In genomic region chr11:68337399-68337835, GRCh38 we compare ENCODE assay signal across 2 cellular contexts.
TF ChIP-seq lines count a peak whose summit lies in the region.

No MANE protein-coding gene starts in this region.

TF ChIP-seq in HCT116, 20 proteins besides CTCF, POLR2A, EP300 and RAD21 (continued from another document):
- TF ChIP-seq REST (IDR thresholded peaks at IDR 0.05; ENCODE audit: low read depth) (no peak), SRF (IDR thresholded peaks at IDR 0.05; ENCODE audit: low read depth) (no peak), ELF1 (IDR thresholded peaks at IDR 0.05; ENCODE audit: borderline replicate concordance, low read depth) (no peak), CBX3 (IDR thresholded peaks at IDR 0.05; ENCODE audit: low read depth) (no peak), FOSL1 (IDR thresholded peaks at IDR 0.05; ENCODE audit: low read depth) (no peak), EGR1 (IDR thresholded peaks at IDR 0.05; ENCODE audit: low read depth) (no peak), SP1 (IDR thresholded peaks at IDR 0.05; ENCODE audit: low read depth) (no peak), ZNF274 (IDR thresholded peaks at IDR 0.05; ENCODE audit: low read depth, low read length) (no peak), SIN3A (IDR thresholded peaks at IDR 0.05; ENCODE audit: low read depth) (no peak)
- TF ChIP-seq, protein P1, sequence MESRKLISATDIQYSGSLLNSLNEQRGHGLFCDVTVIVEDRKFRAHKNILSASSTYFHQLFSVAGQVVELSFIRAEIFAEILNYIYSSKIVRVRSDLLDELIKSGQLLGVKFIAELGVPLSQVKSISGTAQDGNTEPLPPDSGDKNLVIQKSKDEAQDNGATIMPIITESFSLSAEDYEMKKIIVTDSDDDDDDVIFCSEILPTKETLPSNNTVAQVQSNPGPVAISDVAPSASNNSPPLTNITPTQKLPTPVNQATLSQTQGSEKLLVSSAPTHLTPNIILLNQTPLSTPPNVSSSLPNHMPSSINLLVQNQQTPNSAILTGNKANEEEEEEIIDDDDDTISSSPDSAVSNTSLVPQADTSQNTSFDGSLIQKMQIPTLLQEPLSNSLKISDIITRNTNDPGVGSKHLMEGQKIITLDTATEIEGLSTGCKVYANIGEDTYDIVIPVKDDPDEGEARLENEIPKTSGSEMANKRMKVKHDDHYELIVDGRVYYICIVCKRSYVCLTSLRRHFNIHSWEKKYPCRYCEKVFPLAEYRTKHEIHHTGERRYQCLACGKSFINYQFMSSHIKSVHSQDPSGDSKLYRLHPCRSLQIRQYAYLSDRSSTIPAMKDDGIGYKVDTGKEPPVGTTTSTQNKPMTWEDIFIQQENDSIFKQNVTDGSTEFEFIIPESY (IDR thresholded peaks at IDR 0.05; ENCODE audit: extremely low read depth, insufficient replicate concordance, low read length) = no peak
- TF ChIP-seq, protein P2, sequence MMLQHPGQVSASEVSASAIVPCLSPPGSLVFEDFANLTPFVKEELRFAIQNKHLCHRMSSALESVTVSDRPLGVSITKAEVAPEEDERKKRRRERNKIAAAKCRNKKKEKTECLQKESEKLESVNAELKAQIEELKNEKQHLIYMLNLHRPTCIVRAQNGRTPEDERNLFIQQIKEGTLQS (IDR thresholded peaks at IDR 0.05) = no peak

TF ChIP-seq in WTC11, 78 proteins besides CTCF, POLR2A, EP300 and RAD21 (continued from another document):
- TF ChIP-seq MLX (CRISPR knock-in tag; IDR thresholded peaks at IDR 0.05) = no peak
- TF ChIP-seq, protein P3, sequence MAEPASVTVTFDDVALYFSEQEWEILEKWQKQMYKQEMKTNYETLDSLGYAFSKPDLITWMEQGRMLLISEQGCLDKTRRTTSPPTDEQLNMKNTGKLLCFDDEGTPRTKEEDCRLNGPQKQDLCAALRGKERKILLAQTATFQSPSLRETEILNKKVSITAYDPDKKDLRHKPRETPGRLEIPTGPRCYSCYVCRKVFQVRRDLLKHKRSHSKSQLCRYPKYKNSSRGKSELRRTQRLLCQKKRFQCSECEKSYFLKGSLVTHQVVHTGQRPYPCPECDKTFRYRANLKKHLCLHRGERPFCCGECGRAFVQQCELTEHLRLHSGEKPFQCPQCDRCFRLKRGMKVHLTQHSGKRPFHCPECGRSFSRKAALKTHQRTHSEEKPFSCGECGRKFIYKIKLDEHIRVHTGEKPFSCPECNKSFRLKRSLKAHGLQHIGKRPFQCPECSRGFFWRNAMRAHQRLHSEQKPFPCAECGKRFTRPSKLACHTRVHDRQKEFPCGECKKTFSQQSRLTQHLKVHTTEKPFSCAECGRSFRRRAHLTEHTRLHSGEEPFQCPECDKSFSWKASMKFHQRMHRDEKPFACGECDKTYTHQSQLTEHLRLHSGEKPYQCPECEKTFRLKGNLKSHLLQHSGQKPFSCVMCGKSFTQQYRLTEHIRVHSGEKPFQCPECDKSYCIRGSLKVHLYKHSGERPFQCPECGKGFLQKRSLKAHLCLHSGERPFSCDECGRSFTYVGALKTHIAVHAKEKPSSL (CRISPR knock-in tag; conservative IDR thresholded peaks at IDR 0.05) = no peak
- TF ChIP-seq RORB (CRISPR knock-in tag; IDR thresholded peaks at IDR 0.05) = no peak
